ENCODE assay signal across 10 cellular contexts in genomic region chr11:85852754-85853153, GRCh38. TPM values are rescaled to one million over a fixed set of nuclear protein-coding genes. Genes with fewer than 3 reads are reported as not detected.
"Had no signal": no experiment of that assay in that cellular context is flagged by ENCODE, and none has a peak within 500 bp of the region (broad histone marks: within the 10 kb centered on the region; RNA-seq: fewer than 3 reads in every experiment).

No MANE protein-coding gene starts in this region.

RNA-seq across cellular contexts. Expression of gene CCDC83, which starts 2.4 kb away (rescaled TPM):
- total RNA-seq: OCI-LY7, PC-9, Peyer's patch, Right ventricle myocardium inferior, Right ventricle myocardium superior, RPMI7951, SJCRH30, SJSA1, SK-MEL-5 had no signal
- polyA plus RNA-seq: SK-N-SH had no signal
